Comparison of ENCODE assay signal across 10 cellular contexts in genomic region chr3:58628823-58629562, GRCh38. TPM values are rescaled to one million over a fixed set of nuclear protein-coding genes. Genes with fewer than 3 reads are reported as not detected.
DNase-seq lines count a peak whose midpoint lies in the region; ATAC-seq and TF ChIP-seq lines count a peak whose summit lies in the region.
"Had no signal": no experiment of that assay in that cellular context is flagged by ENCODE, and none has a peak within 500 bp of the region (broad histone marks: within the 10 kb centered on the region; RNA-seq: fewer than 3 reads in every experiment).

No MANE protein-coding gene starts in this region.

- no peaks in the 10 kb centered on the region for H3K27me3 ChIP-seq in SK-N-SH (ENCODE audit: insufficient read depth)

- TF ChIP-seq EP300 in SK-N-SH (IDR thresholded peaks at IDR 0.05; ENCODE audit: borderline replicate concordance in 1 of 2, low read depth in 1 of 2, low read length in 1 of 2) = peak in 1 of 2 experiments; percentile 68; a peak in 1 of 4 replicates

- H4K20me1 ChIP-seq in SK-N-SH (ENCODE audit: insufficient read depth) = no peaks in the 10 kb centered on the region

- DNase-seq in EL (peak; percentile 96), SK-N-SH (peak; percentile 33), foreskin fibroblast (peak; percentile 96 to 97), renal cortical epithelial cell (ENCODE audit: low read depth) (peak; percentile 61), NK-92 (lab: John Stamatoyannopoulos, UW; ENCODE audit: unreplicated experiment) (no peak), middle frontal gyrus (ENCODE audit: extremely low spot score, low spot score) (no peak)
- DNase-seq in NK-92 treated with Interleukin-12 subunit alpha and Interleukin-12 subunit beta, amount 100 ng/mL, for 24 hours (lab: John Stamatoyannopoulos, UW) = no peak
- DNase-seq: cortex of kidney, DND-41 had no signal

- H3K27ac ChIP-seq in SK-N-SH (ENCODE audit: low read depth in 2 of 2, low read length in 1 of 2) = peak overlapping the region; percentile 78 to 79

- H3K9ac ChIP-seq in SK-N-SH = peak overlapping the region; percentile 18; the same call in 1 of the 2 replicates

- no peak for TF ChIP-seq CTCF in SK-N-SH (IDR thresholded peaks at IDR 0.05)
- TF ChIP-seq CTCF in foreskin fibroblast (IDR thresholded peaks at IDR 0.05; ENCODE audit: low read depth, low read length) = no peak

- H3K4me3 ChIP-seq in SK-N-SH (ENCODE audit: low read depth in 2 of 2, low read length in 1 of 2) (peak overlapping the region in 1 of 2 experiments; percentile 5; a peak in 1 of 4 replicates), foreskin fibroblast (ENCODE audit: low read depth in 1 of 2, low read length in 2 of 2) (peak overlapping the region; percentile 20 to 25)

- POLR2A ChIA-PET in SK-N-SH (lab: Yijun Ruan, JAX) = no interaction called here

- WGBS in SK-N-SH (ENCODE audit: low lambda C conversion rate) = 34% methylated on average over 12 of the region's 13 CpGs

- peak overlapping the region; percentile 53; the same call in 1 of the 2 replicates for H2AFZ ChIP-seq in SK-N-SH (ENCODE audit: low read depth)

- H3K4me2 ChIP-seq in SK-N-SH = peak overlapping the region; percentile 45

- peaks cover 18% of the 10 kb centered on the region for H3F3A ChIP-seq in SK-N-SH (replicated peaks; ENCODE audit: insufficient read depth)

- no peaks in the 10 kb centered on the region for H3K9me2 ChIP-seq in SK-N-SH

- no peak for ATAC-seq in HG03139 (IDR thresholded peaks at IDR 0.05; ENCODE audit: unreplicated experiment)

- H3K36me3 ChIP-seq in SK-N-SH (replicated peaks in 1 of 2; ENCODE audit: control insufficient read depth in 1 of 2, insufficient read depth in 2 of 2, low read length in 1 of 2) = no peaks in the 10 kb centered on the region

- peaks cover 24 to 35% of the 10 kb centered on the region in 2 experiments; a peak in 3 of 4 replicates for H3K4me1 ChIP-seq in SK-N-SH (ENCODE audit: control insufficient read depth in 1 of 2, insufficient read depth in 2 of 2, low read depth in 1 of 2, low read length in 1 of 2)

- CTCF ChIA-PET in SK-N-SH (lab: Yijun Ruan, JAX) = interaction anchor here (0.7 to 16.4 kb wide), 7 partner anchors 12 to 321 kb away, joined by 4 to 446 read pairs (median 9); partner anchors contain the start of gene FAM107A

- TF ChIP-seq RAD21 in SK-N-SH (IDR thresholded peaks at IDR 0.05; ENCODE audit: low read length) = no peak

- no peaks in the 10 kb centered on the region for H3K79me2 ChIP-seq in SK-N-SH (ENCODE audit: insufficient read depth)

- H3K9me3 ChIP-seq in SK-N-SH = no peaks in the 10 kb centered on the region

TF ChIP-seq in SK-N-SH, 30 proteins besides CTCF, POLR2A, EP300 and RAD21:
- TF ChIP-seq TEAD4 (IDR thresholded peaks at IDR 0.05; ENCODE audit: borderline replicate concordance, insufficient read depth) (0 out of 2 replicates have a peak, but pooled peaks have one; percentile 45), MEF2A (IDR thresholded peaks at IDR 0.05; ENCODE audit: borderline replicate concordance, low read depth) (no peak), USF2 (IDR thresholded peaks at IDR 0.05; ENCODE audit: borderline replicate concordance, low read depth, low read length) (no peak), NRF1 (IDR thresholded peaks at IDR 0.05; ENCODE audit: low read depth, low read length) (no peak), PBX3 (IDR thresholded peaks at IDR 0.05) (peak; percentile 68), JUND (IDR thresholded peaks at IDR 0.05) (peak; percentile 48), FOXM1 (IDR thresholded peaks at IDR 0.05; ENCODE audit: low read depth) (no peak), MXI1 (IDR thresholded peaks at IDR 0.05; ENCODE audit: low read depth, low read length) (no peak; the same call in 1 of the 2 replicates), GATA2 (CRISPR knock-in tag; IDR thresholded peaks at IDR 0.05) (no peak), RCOR1 (IDR thresholded peaks at IDR 0.05; ENCODE audit: low read length) (0 out of 2 replicates have a peak, but pooled peaks have one; percentile 9), TCF12 (IDR thresholded peaks at IDR 0.05) (peak; percentile 98), NFIC (IDR thresholded peaks at IDR 0.05; ENCODE audit: borderline replicate concordance) (peak; percentile 93), SMC3 (IDR thresholded peaks at IDR 0.05; ENCODE audit: low read depth, low read length) (no peak), POLR2AphosphoS5 (IDR thresholded peaks at IDR 0.05; ENCODE audit: low read depth, low read length) (peak; percentile 56; the same call in 1 of the 2 replicates), FOSL2 (IDR thresholded peaks at IDR 0.05; ENCODE audit: borderline replicate concordance, low read depth) (0 out of 2 replicates have a peak, but pooled peaks have one; percentile 25), REST (IDR thresholded peaks at IDR 0.05; ENCODE audit: low read depth, low read length) (0 out of 2 replicates have a peak, but pooled peaks have one; percentile 12), SIN3A (IDR thresholded peaks at IDR 0.05; ENCODE audit: borderline replicate concordance, low read depth, low read length) (peak; percentile 20; the same call in 1 of the 2 replicates)
- TF ChIP-seq, protein P1, sequence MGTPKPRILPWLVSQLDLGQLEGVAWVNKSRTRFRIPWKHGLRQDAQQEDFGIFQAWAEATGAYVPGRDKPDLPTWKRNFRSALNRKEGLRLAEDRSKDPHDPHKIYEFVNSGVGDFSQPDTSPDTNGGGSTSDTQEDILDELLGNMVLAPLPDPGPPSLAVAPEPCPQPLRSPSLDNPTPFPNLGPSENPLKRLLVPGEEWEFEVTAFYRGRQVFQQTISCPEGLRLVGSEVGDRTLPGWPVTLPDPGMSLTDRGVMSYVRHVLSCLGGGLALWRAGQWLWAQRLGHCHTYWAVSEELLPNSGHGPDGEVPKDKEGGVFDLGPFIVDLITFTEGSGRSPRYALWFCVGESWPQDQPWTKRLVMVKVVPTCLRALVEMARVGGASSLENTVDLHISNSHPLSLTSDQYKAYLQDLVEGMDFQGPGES (IDR thresholded peaks at IDR 0.05; ENCODE audit: low read depth, low read length) = no peak
- TF ChIP-seq, protein P2, sequence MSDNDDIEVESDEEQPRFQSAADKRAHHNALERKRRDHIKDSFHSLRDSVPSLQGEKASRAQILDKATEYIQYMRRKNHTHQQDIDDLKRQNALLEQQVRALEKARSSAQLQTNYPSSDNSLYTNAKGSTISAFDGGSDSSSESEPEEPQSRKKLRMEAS (IDR thresholded peaks at IDR 0.05; ENCODE audit: low read depth) = peak; percentile 57

RNA-seq across cellular contexts. Expression of gene FAM3D, which starts 37.6 kb away (rescaled TPM):
- polyA plus RNA-seq in SK-N-SH (2012; rRNA removed) = not detected in 2 replicates
- not detected in 2 replicates for polyA plus RNA-seq in SK-N-SH (2012; cell fraction: cytosol; rRNA removed)
- not detected in 2 replicates for polyA plus RNA-seq in SK-N-SH (2012; cell fraction: nucleus; rRNA removed)
- not detected in 2 replicates for total RNA-seq in renal cortical epithelial cell

RNA-seq across cellular contexts. Expression of gene FAM107A, which starts 51.8 kb away (rescaled TPM):
- polyA plus RNA-seq in SK-N-SH (2012; rRNA removed) = 0.02 TPM in 1 of 2 replicates, not detected in the other
- 0.01 and 0.04 TPM in 2 replicates for polyA plus RNA-seq in SK-N-SH (2012; cell fraction: cytosol; rRNA removed)
- polyA plus RNA-seq in SK-N-SH (2012; cell fraction: nucleus; rRNA removed) = 0.02 and 0.04 TPM in 2 replicates
- total RNA-seq in renal cortical epithelial cell = 0.60 and 0.87 TPM in 2 replicates

Comparison
In these comparisons a context has a peak if more than half of its experiments do, and no peak if none do; other contexts are left out.
1. DNase-seq: peak in EL (single experiment), SK-N-SH (single experiment), foreskin fibroblast (2 of 2) and renal cortical epithelial cell (single experiment); none in NK-92 (single experiment), middle frontal gyrus (single experiment) and NK-92 treated with Interleukin-12 subunit alpha and Interleukin-12 subunit beta, amount 100 ng/mL, for 24 hours (single experiment).